In genomic region chr4:126233483-126233882, GRCh38 we compare ENCODE assay signal across 39 cellular contexts.
"Had no signal": no experiment of that assay in that cellular context is flagged by ENCODE, and none has a peak within 500 bp of the region (broad histone marks: within the 10 kb centered on the region; RNA-seq: fewer than 3 reads in every experiment).

No MANE protein-coding gene starts in this region.

- H3K27ac Mint-ChIP-seq: activated naive CD4-positive, alpha-beta T cell treated with anti-CD3 and anti-CD28 coated beads for 36 hours; activated naive CD4-positive, alpha-beta T cell treated with anti-CD3 and anti-CD28 coated beads, Interleukin-2, amount 10 ng/mL, durations not matched to agents 7 days and 5 days; activated naive CD4-positive, alpha-beta T cell treated with anti-CD3 and anti-CD28 coated beads, Interleukin-2, amount 50 U/mL, for 24 hours; activated naive CD4-positive, alpha-beta T cell treated with anti-CD3 and anti-CD28 coated beads, Interleukin-2, amount 50 U/mL, for 72 hours; activated naive CD8-positive, alpha-beta T cell; activated naive CD8-positive, alpha-beta T cell treated with anti-CD3 and anti-CD28 coated beads for 36 hours; activated naive CD8-positive, alpha-beta T cell treated with anti-CD3 and anti-CD28 coated beads, Interleukin-2, amount 10 ng/mL, durations not matched to agents 7 days and 5 days; activated naive CD8-positive, alpha-beta T cell treated with anti-CD3 and anti-CD28 coated beads, Interleukin-2, amount 50 U/mL, for 24 hours; activated T-cell treated with anti-CD3 and anti-CD28 coated beads, Interleukin-2, amount 50 U/mL, for 24 hours; activated T-cell treated with anti-CD3 and anti-CD28 coated beads, Interleukin-2, amount 50 U/mL, for 72 hours; activated T-helper 1 cell treated with anti-CD3 and anti-CD28 coated beads, Interleukin-12 subunit alpha, Interleukin-12 subunit beta, Interleukin-2, Interleukin-4 antibody, amounts not matched to agents 30 ng/mL and 10 ng/mL and 1 ng/mL, durations not matched to agents 14 hours and 24 hours and 36 hours; activated T-helper 17 cell treated with anti-CD3 and anti-CD28 coated beads, Interleukin-2, amount 50 U/mL, for 72 hours; activated T-helper 2 cell treated with anti-CD3 and anti-CD28 coated beads, Interferon-gamma antibody, Interleukin-2, Interleukin-4, amounts not matched to agents 10 μg/mL and 5 μg/mL and 100 μg/mL, durations not matched to agents 14 hours and 24 hours and 36 hours; brain had no signal

- H3K27me3 Mint-ChIP-seq: activated naive CD4-positive, alpha-beta T cell treated with anti-CD3 and anti-CD28 coated beads, Interleukin-2, amount 10 ng/mL, durations not matched to agents 7 days and 5 days; activated naive CD4-positive, alpha-beta T cell treated with anti-CD3 and anti-CD28 coated beads, Interleukin-2, amount 50 U/mL, for 24 hours; activated naive CD8-positive, alpha-beta T cell; activated naive CD8-positive, alpha-beta T cell treated with anti-CD3 and anti-CD28 coated beads for 36 hours; activated naive CD8-positive, alpha-beta T cell treated with anti-CD3 and anti-CD28 coated beads, Interleukin-2, amount 10 ng/mL, durations not matched to agents 7 days and 5 days; activated naive CD8-positive, alpha-beta T cell treated with anti-CD3 and anti-CD28 coated beads, Interleukin-2, amount 50 U/mL, for 24 hours; activated T-cell treated with anti-CD3 and anti-CD28 coated beads, Interleukin-2, amount 50 U/mL, for 24 hours; activated T-helper 17 cell treated with anti-CD3 and anti-CD28 coated beads, Interleukin-2, amount 50 U/mL, for 72 hours; brain; central memory CD8-positive, alpha-beta T cell had no signal

- DNase-seq: activated effector memory CD4-positive, alpha-beta T cell treated with anti-CD3 and anti-CD28 coated beads, Interleukin-2, amount 50 U/mL, for 16 hours; activated effector memory CD4-positive, alpha-beta T cell treated with Interleukin-2 at 50 U/mL for 16 hours; activated gamma-delta T cell; activated gamma-delta T cell treated with Interleukin-2 at 50 U/mL for 16 hours; activated naive CD4-positive, alpha-beta T cell; activated naive CD4-positive, alpha-beta T cell treated with anti-CD3 and anti-CD28 coated beads for 36 hours; activated naive CD4-positive, alpha-beta T cell treated with anti-CD3 and anti-CD28 coated beads, Interleukin-2, amount 10 ng/mL, durations not matched to agents 7 days and 5 days; activated naive CD4-positive, alpha-beta T cell treated with anti-CD3 and anti-CD28 coated beads, Interleukin-2, amount 50 U/mL, for 16 hours; activated naive CD4-positive, alpha-beta T cell treated with Interleukin-2 at 50 U/mL for 16 hours; activated naive CD8-positive, alpha-beta T cell treated with anti-CD3 and anti-CD28 coated beads for 36 hours; activated naive CD8-positive, alpha-beta T cell treated with anti-CD3 and anti-CD28 coated beads, Interleukin-2, amount 10 ng/mL, durations not matched to agents 7 days and 5 days; activated naive CD8-positive, alpha-beta T cell treated with anti-CD3 and anti-CD28 coated beads, Interleukin-2, amount 50 U/mL, for 24 hours; activated T-cell treated with anti-CD3 and anti-CD28 coated beads, Interleukin-2, amount 50 U/mL, for 24 hours; activated T-cell treated with anti-CD3 and anti-CD28 coated beads, Interleukin-2, amount 50 U/mL, for 4 hours; activated T-cell treated with anti-CD3 and anti-CD28 coated beads, Interleukin-2, amount 50 U/mL, for 48 hours; activated T-cell treated with anti-CD3 and anti-CD28 coated beads, Interleukin-2, amount 50 U/mL, for 72 hours; adrenal gland; amniotic stem cell; amygdala; anterior cingulate cortex; aorta; body of pancreas; brain microvascular endothelial cell; caudate nucleus; central memory CD4-positive, alpha-beta T cell; cerebellar nuclear complex had no signal

- H3K27me3 ChIP-seq: adrenal gland, ascending aorta, body of pancreas, brain microvascular endothelial cell, breast epithelium, cardiac muscle cell had no signal

- ATAC-seq: activated naive CD4-positive, alpha-beta T cell treated with anti-CD3 and anti-CD28 coated beads, Interleukin-2, amount 50 U/mL, for 72 hours; activated naive CD8-positive, alpha-beta T cell treated with anti-CD3 and anti-CD28 coated beads, Interleukin-2, amount 50 U/mL, for 24 hours; activated T-cell treated with anti-CD3 and anti-CD28 coated beads, Interleukin-2, amount 50 U/mL, for 4 hours; activated T-cell treated with anti-CD3 and anti-CD28 coated beads, Interleukin-2, amount 50 U/mL, for 72 hours; activated T-helper 17 cell treated with anti-CD3 and anti-CD28 coated beads, Interleukin-2, amount 50 U/mL, for 72 hours; body of pancreas had no signal

- H3K4me1 Mint-ChIP-seq: activated naive CD4-positive, alpha-beta T cell treated with anti-CD3 and anti-CD28 coated beads, Interleukin-2, amount 10 ng/mL, durations not matched to agents 7 days and 5 days; activated naive CD4-positive, alpha-beta T cell treated with anti-CD3 and anti-CD28 coated beads, Interleukin-2, amount 50 U/mL, for 24 hours; activated naive CD8-positive, alpha-beta T cell treated with anti-CD3 and anti-CD28 coated beads for 36 hours; activated naive CD8-positive, alpha-beta T cell treated with anti-CD3 and anti-CD28 coated beads, Interleukin-2, amount 10 ng/mL, durations not matched to agents 7 days and 5 days; activated naive CD8-positive, alpha-beta T cell treated with anti-CD3 and anti-CD28 coated beads, Interleukin-2, amount 50 U/mL, for 24 hours; activated T-helper 17 cell treated with anti-CD3 and anti-CD28 coated beads, Interleukin-2, amount 50 U/mL, for 72 hours; brain; central memory CD8-positive, alpha-beta T cell had no signal

- H3K4me3 ChIP-seq: adrenal gland, ascending aorta, body of pancreas, breast epithelium, cardiac muscle cell had no signal

- FAIRE-seq: astrocyte, bronchial epithelial cell had no signal

- H3K4me1 ChIP-seq: adrenal gland, ascending aorta, body of pancreas, breast epithelium had no signal

- H3K36me3 ChIP-seq: adrenal gland, ascending aorta, brain microvascular endothelial cell, breast epithelium, cardiac muscle cell had no signal

- H3K27ac ChIP-seq: adrenal gland, ascending aorta, body of pancreas, brain microvascular endothelial cell, breast epithelium, cardiac muscle cell had no signal

- H3K36me3 Mint-ChIP-seq: activated naive CD4-positive, alpha-beta T cell treated with anti-CD3 and anti-CD28 coated beads, Interleukin-2, amount 10 ng/mL, durations not matched to agents 7 days and 5 days; activated naive CD4-positive, alpha-beta T cell treated with anti-CD3 and anti-CD28 coated beads, Interleukin-2, amount 50 U/mL, for 24 hours; activated naive CD4-positive, alpha-beta T cell treated with anti-CD3 and anti-CD28 coated beads, Interleukin-2, amount 50 U/mL, for 72 hours; activated naive CD8-positive, alpha-beta T cell; activated naive CD8-positive, alpha-beta T cell treated with anti-CD3 and anti-CD28 coated beads for 36 hours; activated naive CD8-positive, alpha-beta T cell treated with anti-CD3 and anti-CD28 coated beads, Interleukin-2, amount 10 ng/mL, durations not matched to agents 7 days and 5 days had no signal

- H3K4me3 Mint-ChIP-seq: activated naive CD4-positive, alpha-beta T cell treated with anti-CD3 and anti-CD28 coated beads for 36 hours; activated naive CD4-positive, alpha-beta T cell treated with anti-CD3 and anti-CD28 coated beads, Interleukin-2, amount 10 ng/mL, durations not matched to agents 7 days and 5 days; activated naive CD4-positive, alpha-beta T cell treated with anti-CD3 and anti-CD28 coated beads, Interleukin-2, amount 50 U/mL, for 24 hours; activated naive CD8-positive, alpha-beta T cell; activated naive CD8-positive, alpha-beta T cell treated with anti-CD3 and anti-CD28 coated beads for 36 hours; activated naive CD8-positive, alpha-beta T cell treated with anti-CD3 and anti-CD28 coated beads, Interleukin-2, amount 10 ng/mL, durations not matched to agents 7 days and 5 days; activated naive CD8-positive, alpha-beta T cell treated with anti-CD3 and anti-CD28 coated beads, Interleukin-2, amount 50 U/mL, for 24 hours; activated T-cell treated with anti-CD3 and anti-CD28 coated beads, Interleukin-2, amount 50 U/mL, for 24 hours; activated T-cell treated with anti-CD3 and anti-CD28 coated beads, Interleukin-2, amount 50 U/mL, for 4 hours; activated T-cell treated with anti-CD3 and anti-CD28 coated beads, Interleukin-2, amount 50 U/mL, for 72 hours; activated T-helper 1 cell treated with anti-CD3 and anti-CD28 coated beads, Interleukin-12 subunit alpha, Interleukin-12 subunit beta, Interleukin-2, Interleukin-4 antibody, amounts not matched to agents 30 ng/mL and 10 ng/mL and 1 ng/mL, durations not matched to agents 14 hours and 24 hours and 36 hours; activated T-helper 17 cell treated with anti-CD3 and anti-CD28 coated beads, Interleukin-2, amount 50 U/mL, for 72 hours; brain; central memory CD8-positive, alpha-beta T cell had no signal
